In the genomic region with DNA sequence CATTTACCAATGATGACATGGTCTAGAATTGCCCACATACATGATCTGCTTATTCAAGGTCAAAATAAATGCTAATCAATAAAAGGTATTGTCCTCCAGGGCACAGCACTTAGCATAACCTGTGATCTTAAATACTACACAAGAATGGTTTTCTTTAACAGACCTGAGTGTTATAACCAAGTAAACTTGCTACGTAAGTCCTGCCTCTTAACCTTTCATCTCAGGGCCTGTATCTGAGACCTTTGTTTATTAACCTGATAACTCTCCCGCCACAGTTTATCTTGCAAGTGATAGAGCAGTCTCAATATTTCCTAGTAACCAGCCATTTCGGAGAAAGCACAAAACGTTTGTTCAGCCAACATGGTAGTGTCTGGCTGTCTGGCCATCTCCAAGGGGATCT, we compare ENCODE assay signal across 1 cellular context.
A peak's percentile ranks its signal among the peaks of the same experiment; 100 is the strongest.
TF ChIP-seq lines count a peak whose summit lies in the region.

No MANE protein-coding gene starts in this region.

TF ChIP-seq in K562, 482 proteins besides CTCF, POLR2A, EP300 and RAD21 (continued from another document):
- no peak for TF ChIP-seq PATZ1 (CRISPR knock-in tag; IDR thresholded peaks at IDR 0.05; ENCODE audit: borderline replicate concordance)
- no peak for TF ChIP-seq ZNF785 (CRISPR knock-in tag; IDR thresholded peaks at IDR 0.05)
- no peak for TF ChIP-seq SP2 (IDR thresholded peaks at IDR 0.05; ENCODE audit: extremely low read depth, low read depth, low read length, poor library complexity, severe bottlenecking)
- 0 out of 4 replicates have a peak, but pooled peaks of 1 of the 2 experiments have one; percentile 43 for TF ChIP-seq MAZ (CRISPR knock-in tag; conservative IDR thresholded peaks at IDR 0.05 in 1 of 2, IDR thresholded peaks at IDR 0.05 in 1 of 2)
- no peak for TF ChIP-seq FOXA3 (CRISPR knock-in tag; conservative IDR thresholded peaks at IDR 0.05 in 1 of 2, IDR thresholded peaks at IDR 0.05 in 1 of 2)
- no peak for TF ChIP-seq OTX1 (CRISPR knock-in tag; IDR thresholded peaks at IDR 0.05)
- no peak for TF ChIP-seq ZNF354B (CRISPR knock-in tag; IDR thresholded peaks at IDR 0.05)
- TF ChIP-seq TRIM25 (IDR thresholded peaks at IDR 0.05; ENCODE audit: borderline replicate concordance) = no peak
- TF ChIP-seq NBN (IDR thresholded peaks at IDR 0.05; ENCODE audit: low read depth) = no peak
- no peak for TF ChIP-seq CBX8 (IDR thresholded peaks at IDR 0.05; ENCODE audit: borderline replicate concordance, extremely low read depth, low read depth, low read length, poor library complexity, severe bottlenecking)
- TF ChIP-seq ZNF239 (CRISPR knock-in tag; IDR thresholded peaks at IDR 0.05) = no peak
- no peak for TF ChIP-seq SNIP1 (IDR thresholded peaks at IDR 0.05; ENCODE audit: low read depth)
- TF ChIP-seq SMAD4 (CRISPR knock-in tag; conservative IDR thresholded peaks at IDR 0.05) = no peak
- TF ChIP-seq HMBOX1 (IDR thresholded peaks at IDR 0.05) = no peak
- TF ChIP-seq U2AF2 (optimal IDR thresholded peaks at IDR 0.05; ENCODE audit: low read depth, low read length) = no peak
- TF ChIP-seq ZNF583 (CRISPR knock-in tag; IDR thresholded peaks at IDR 0.05) = no peak
- TF ChIP-seq ZNF431 (CRISPR knock-in tag; IDR thresholded peaks at IDR 0.05) = no peak
- TF ChIP-seq ILK (tag; IDR thresholded peaks at IDR 0.05; ENCODE audit: borderline replicate concordance, low read depth) = no peak
- no peak for TF ChIP-seq MAFG (tag; conservative IDR thresholded peaks at IDR 0.05)
- TF ChIP-seq ZKSCAN1 (IDR thresholded peaks at IDR 0.05; ENCODE audit: low read depth, low read length) = no peak
- no peak for TF ChIP-seq STAG1 (CRISPR knock-in tag; IDR thresholded peaks at IDR 0.05; ENCODE audit: borderline replicate concordance)
- 0 out of 2 replicates have a peak, but pooled peaks have one; percentile 12 for TF ChIP-seq ZNF79 (CRISPR knock-in tag; IDR thresholded peaks at IDR 0.05; ENCODE audit: low read depth)
- TF ChIP-seq ATF3 (IDR thresholded peaks at IDR 0.05) = no peak
- TF ChIP-seq ATF3 (CRISPR knock-in tag; conservative IDR thresholded peaks at IDR 0.05) = no peak
- peak; percentile 57; the same call in 1 of the 2 replicates for TF ChIP-seq ZNF311 (CRISPR knock-in tag; IDR thresholded peaks at IDR 0.05)
- 0 out of 2 replicates have a peak, but pooled peaks have one; percentile 22 for TF ChIP-seq CXXC5 (CRISPR knock-in tag; IDR thresholded peaks at IDR 0.05)
